8 cellular contexts compared by ENCODE assay signal in the genomic region with DNA sequence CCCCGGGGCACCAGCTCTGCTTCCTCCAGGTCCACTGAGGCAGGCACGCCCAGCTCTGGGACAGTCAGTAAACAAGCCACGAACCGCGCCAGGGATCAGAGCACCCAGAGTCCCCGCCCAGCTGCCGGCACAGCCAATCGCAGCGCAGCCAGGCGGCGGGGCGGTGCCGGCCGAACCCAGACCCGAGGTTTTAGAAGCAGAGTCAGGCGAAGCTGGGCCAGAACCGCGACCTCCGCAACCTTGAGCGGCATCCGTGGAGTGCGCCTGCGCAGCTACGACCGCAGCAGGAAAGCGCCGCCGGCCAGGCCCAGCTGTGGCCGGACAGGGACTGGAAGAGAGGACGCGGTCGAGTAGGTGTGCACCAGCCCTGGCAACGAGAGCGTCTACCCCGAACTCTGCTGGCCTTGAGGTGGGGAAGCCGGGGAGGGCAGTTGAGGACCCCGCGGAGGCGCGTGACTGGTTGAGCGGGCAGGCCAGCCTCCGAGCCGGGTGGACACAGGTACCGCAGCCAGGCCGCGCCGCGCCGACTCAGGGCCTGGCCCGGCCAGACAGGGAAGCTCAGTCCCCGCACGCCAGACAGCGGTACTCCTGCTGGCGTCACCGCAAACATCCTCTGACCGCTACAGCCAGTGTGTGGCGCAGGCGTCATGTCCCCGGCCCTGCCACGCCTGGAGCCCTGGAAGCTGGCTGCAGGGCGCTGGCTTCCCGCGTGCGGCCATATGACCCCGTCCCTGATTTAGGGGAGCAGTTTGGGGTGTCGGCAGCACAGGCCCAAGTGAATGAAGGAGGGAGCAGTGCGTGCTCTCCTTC. TPM values are rescaled to one million over a fixed set of nuclear protein-coding genes. Genes with fewer than 3 reads are reported as not detected.
DNase-seq lines count a peak whose midpoint lies in the region; ATAC-seq and TF ChIP-seq lines count a peak whose summit lies in the region.

TSS of gene CTSL (plus strand) at position 220 of the 810 bp plus-strand sequence. CDS start 1,485 bp downstream, outside the sequence.

- H3K36me3 ChIP-seq in Caco-2 (ENCODE audit: control insufficient read depth, insufficient read depth, low read length) (no peaks in the 10 kb centered on the region), heart left ventricle (peaks cover 0 to 40% (median 37%) of the 10 kb centered on the region in 9 donors), osteoblast (ENCODE audit: insufficient read depth, low read length) (peaks cover 36% of the 10 kb centered on the region), tibial nerve (peaks cover 0 to 38% (median 0%) of the 10 kb centered on the region in 3 donors)

- H3K4me1 ChIP-seq in Caco-2 (no peaks in the 10 kb centered on the region), heart left ventricle (peaks cover 0 to 76% (median 20%) of the 10 kb centered on the region in 12 donors), osteoblast (ENCODE audit: insufficient read depth, low read length) (peaks cover 23% of the 10 kb centered on the region), tibial nerve (peaks cover 0 to 45% (median 11%) of the 10 kb centered on the region in 4 donors)

- CTCF ChIA-PET in Caco-2 (lab: Charles Lee), result interaction anchor here (0.7 to 1.5 kb wide), 7 partner anchors 9 to 248 kb away, joined by 3 to 18 read pairs (median 4); partner anchors contain the start of gene CDK20

- peak; percentile 30 to 94 for TF ChIP-seq POLR2A in heart left ventricle (IDR thresholded peaks at IDR 0.05)
- peak; percentile 81 to 91 for TF ChIP-seq POLR2A in tibial nerve (IDR thresholded peaks at IDR 0.05)

- intact Hi-C loops in Caco-2 (cut with micrococcal nuclease; ENCODE audit: unreplicated experiment), result loop anchor here (1.0 to 5.0 kb wide), 3 partner anchors 44 to 87 kb away; no protein-coding TSS in a partner anchor
- intact Hi-C loops in heart left ventricle (cut with DNase I), result loop anchor here in 2 of 10 donors (5.0 to 10.0 kb wide), 2 partner anchors 69 to 779 kb away; partner anchors contain the start of gene GAS1 (in 1 of the 2)

- H4K20me1 ChIP-seq in osteoblast (ENCODE audit: insufficient read depth, low read length), result no peaks in the 10 kb centered on the region

- H3K79me2 ChIP-seq in osteoblast (ENCODE audit: insufficient read depth, low read length), result peaks cover 29% of the 10 kb centered on the region

- DNase-seq in Caco-2 (peak; percentile 79 to 83), HuH-7.5 (ENCODE audit: low spot score) (peak; percentile 76), T follicular helper cell (ENCODE audit: low read depth) (peak; percentile 18), anterior cingulate cortex (lab: John Stamatoyannopoulos, UW) (peak; percentile 65 to 97 (median 91)), heart left ventricle (peak; percentile 94 to 97 (median 95)), osteoblast (ENCODE audit: insufficient read length, low spot score, missing footprints) (peak; percentile 95), tibial nerve (ENCODE audit: low spot score in 2 of 2) (peak; percentile 92 to 95)

- peak within 1 kb of the TSS; percentile 92 for H3K4me2 ChIP-seq in osteoblast (ENCODE audit: insufficient read depth, low read length)

- no peaks in the 10 kb centered on the region for H3K9me3 Mint-ChIP-seq in Caco-2 (ENCODE audit: unreplicated experiment)

- H3K27me3 ChIP-seq in Caco-2 (replicated peaks; ENCODE audit: control insufficient read depth, insufficient read depth, low read length) (no peaks in the 10 kb centered on the region), heart left ventricle (no peaks in the 10 kb centered on the region), osteoblast (ENCODE audit: insufficient read depth, low read length) (no peaks in the 10 kb centered on the region), tibial nerve (no peaks in the 10 kb centered on the region)

- H3K27ac ChIP-seq in heart left ventricle (peak within 1 kb of the TSS; percentile 85 to 100 (median 96)), osteoblast (ENCODE audit: low read depth, low read length) (peak within 1 kb of the TSS; percentile 96), tibial nerve (peak within 1 kb of the TSS; percentile 88 to 96 (median 93))

- H3K27ac Mint-ChIP-seq in Caco-2 (ENCODE audit: unreplicated experiment), result peak within 1 kb of the TSS; percentile 93

- POLR2A ChIA-PET in Caco-2 (lab: Charles Lee), result interaction anchor here (0.9 to 1.3 kb wide), 2 partner anchors 12 to 41 kb away, joined by 3 to 8 read pairs; no protein-coding TSS in a partner anchor

- no peaks in the 10 kb centered on the region for H3K4me1 Mint-ChIP-seq in Caco-2 (ENCODE audit: low read depth, unreplicated experiment)

- H3K4me3 ChIP-seq in Caco-2 (ENCODE audit: low read depth, low read length), result peak within 1 kb of the TSS; percentile 75
- H3K4me3 ChIP-seq in heart left ventricle, result peak within 1 kb of the TSS; percentile 54 to 86 (median 74)
- H3K4me3 ChIP-seq in osteoblast (ENCODE audit: insufficient read depth, low read length), result peak within 1 kb of the TSS; percentile 94
- peak within 1 kb of the TSS; percentile 55 to 84 (median 70) for H3K4me3 ChIP-seq in tibial nerve

- peak within 1 kb of the TSS; percentile 98 for H3K4me3 Mint-ChIP-seq in Caco-2 (ENCODE audit: unreplicated experiment)

- 0 to 1% (median 0%) methylated on average over 11 to 67 of the region's 67 CpGs for WGBS in heart left ventricle, 4 donors
- 2% methylated on average over 27 to 51 of the region's 67 CpGs for WGBS in tibial nerve, 2 donors

- peak; percentile 33 to 96 for TF ChIP-seq EP300 in tibial nerve (IDR thresholded peaks at IDR 0.05)

- peak within 1 kb of the TSS; percentile 96 for H2AFZ ChIP-seq in osteoblast (ENCODE audit: low read length)

- no TSS peak for BruUV-seq in Caco-2 (replicated peaks; lab: Mats Ljungman, UMichigan)

- ATAC-seq in heart left ventricle, result peak; percentile 97 to 98 (median 98)
- ATAC-seq in GM21526 (IDR thresholded peaks at IDR 0.05; ENCODE audit: low FRiP score, unreplicated experiment), result no peak

- H3K27me3 Mint-ChIP-seq in Caco-2 (ENCODE audit: insufficient read depth, unreplicated experiment), result no peaks in the 10 kb centered on the region

- peak in 1 of 2 experiments; percentile 35 for TF ChIP-seq CTCF in Caco-2 (IDR thresholded peaks at IDR 0.05; ENCODE audit: insufficient read depth in 1 of 2, low read depth in 1 of 2, low read length in 1 of 2, severe bottlenecking in 1 of 2, unreplicated experiment in 1 of 2)
- TF ChIP-seq CTCF in heart left ventricle (IDR thresholded peaks at IDR 0.05), result peak in 9 of 12 donors; percentile 8 to 45 (median 19)
- TF ChIP-seq CTCF in osteoblast (IDR thresholded peaks at IDR 0.05; ENCODE audit: extremely low read depth, low read depth, low read length), result peak; percentile 17
- TF ChIP-seq CTCF in tibial nerve (IDR thresholded peaks at IDR 0.05), result peak in 2 of 5 experiments; percentile 37 to 56

- H3K9me3 ChIP-seq in Caco-2, result no peaks in the 10 kb centered on the region
- no peaks in the 10 kb centered on the region for H3K9me3 ChIP-seq in heart left ventricle
- H3K9me3 ChIP-seq in osteoblast (ENCODE audit: low read depth, low read length), result no peaks in the 10 kb centered on the region
- H3K9me3 ChIP-seq in tibial nerve, result no peaks in the 10 kb centered on the region

- peaks cover 10% of the 10 kb centered on the region for H3K36me3 Mint-ChIP-seq in Caco-2 (ENCODE audit: insufficient read depth, unreplicated experiment)

RNA-seq across cellular contexts. Expression of gene CTSL, which starts in this region (rescaled TPM):
- total RNA-seq in Caco-2 (2022) (40.2 and 50.1 TPM in 2 replicates), heart left ventricle (100 to 1,000 TPM in 8 of 9 donors, 10 to 100 TPM in 1; 95.3 to 382 (median 130) TPM), osteoblast (384 and 396 TPM in 2 replicates), tibial nerve (100 to 1,000 TPM in 2 of 4 donors, 10 to 100 TPM in 2; 77.7 to 181 (median 100) TPM)
- 100 to 1,000 TPM in 1 of 2 donors, 10 to 100 TPM in 1; 86.6 to 166 TPM for polyA plus RNA-seq in heart left ventricle

Comparison
In these comparisons a context has a peak if more than half of its experiments do, and no peak if none do; other contexts are left out.
1. DNase-seq: peak in every context shown above with its lines; median percentile 95 in heart left ventricle; 95 in osteoblast; 94 in tibial nerve; 91 in anterior cingulate cortex; 81 in Caco-2; 76 in HuH-7.5; 18 in T follicular helper cell.